Comparison of ENCODE assay signal across 8 cellular contexts in genomic region chr6:113381957-113382356, GRCh38.
DNase-seq lines count a peak whose midpoint lies in the region; ATAC-seq, FAIRE-seq and TF ChIP-seq lines count a peak whose summit lies in the region.

No MANE protein-coding gene starts in this region.

- H3K4me1 ChIP-seq in hepatocyte (ENCODE audit: insufficient read depth): no peaks in the 10 kb centered on the region

- no peaks in the 10 kb centered on the region for H3K9me3 ChIP-seq in hepatocyte (ENCODE audit: low read depth)

- no peaks in the 10 kb centered on the region for H3K27me3 ChIP-seq in hepatocyte

- 77% methylated on average over 2 of the region's 2 CpGs for WGBS in hepatocyte (ENCODE audit: low lambda C conversion rate, missing lambda C conversion rate)

- H3K4me2 ChIP-seq in hepatocyte: no peak overlapping the region

- no peak overlapping the region for H3K27ac ChIP-seq in hepatocyte

- H3K9me2 ChIP-seq in hepatocyte (replicated peaks; ENCODE audit: insufficient read depth): no peaks in the 10 kb centered on the region

- no peak overlapping the region for H2AFZ ChIP-seq in hepatocyte

- H3K4me3 ChIP-seq in cardiac fibroblast (replicated peaks in 1 of 2; ENCODE audit: low read depth in 2 of 2, low read length in 2 of 2): no peak overlapping the region
- no peak overlapping the region for H3K4me3 ChIP-seq in hepatocyte

- DNase-seq in NCI-H1105 (lab: John Stamatoyannopoulos, UW) (peak; percentile 74), cardiac fibroblast (ENCODE audit: low read depth in 2 of 2) (peak; percentile 68 to 91), hepatocyte (ENCODE audit: low spot score) (no peak), 8988T (no peak), frontal cortex (ENCODE audit: low spot score in 2 of 2) (no peak)
- DNase-seq in stimulated activated CD4-positive, alpha-beta T cell treated with anti-CD3 and anti-CD28 coated beads, Interleukin-2, amount 100 ng/mL, for 48 hours: no peak

- no peaks in the 10 kb centered on the region for H3K36me3 ChIP-seq in hepatocyte (replicated peaks; ENCODE audit: insufficient read depth, low read depth)

- peak; percentile 88 for ATAC-seq in GM18907 (IDR thresholded peaks at IDR 0.05; ENCODE audit: unreplicated experiment)
- peak; percentile 89 for ATAC-seq in HG02763 (IDR thresholded peaks at IDR 0.05; ENCODE audit: unreplicated experiment)

- no peaks in the 10 kb centered on the region for H4K20me1 ChIP-seq in hepatocyte (ENCODE audit: insufficient read depth, poor library complexity, severe bottlenecking)

- no peak for TF ChIP-seq CTCF in cardiac fibroblast (IDR thresholded peaks at IDR 0.05; ENCODE audit: low read depth, low read length)
- no peak for TF ChIP-seq CTCF in hepatocyte (IDR thresholded peaks at IDR 0.05; ENCODE audit: poor library complexity)

- no peak for FAIRE-seq in frontal cortex (lab: Jason Lieb, UNC)

- H3K79me2 ChIP-seq in hepatocyte: no peaks in the 10 kb centered on the region

Comparison
In these comparisons a context has a peak if more than half of its experiments do, and no peak if none do; other contexts are left out.
1. DNase-seq: peak in NCI-H1105 (single experiment) and cardiac fibroblast (2 of 2); none in hepatocyte (single experiment), 8988T (single experiment), stimulated activated CD4-positive, alpha-beta T cell treated with anti-CD3 and anti-CD28 coated beads, Interleukin-2, amount 100 ng/mL, for 48 hours (0 of 2) and frontal cortex (0 of 2).